ENCODE assay signal across 17 cellular contexts in genomic region chr18:26579941-26580618, GRCh38. TPM values are rescaled to one million over a fixed set of nuclear protein-coding genes. Genes with fewer than 3 reads are reported as not detected.
DNase-seq lines count a peak whose midpoint lies in the region; ATAC-seq lines count a peak whose summit lies in the region.
"Had no signal": no experiment of that assay in that cellular context is flagged by ENCODE, and none has a peak within 500 bp of the region (broad histone marks: within the 10 kb centered on the region; RNA-seq: fewer than 3 reads in every experiment).

No MANE protein-coding gene starts in this region.

- peak; percentile 21 for DNase-seq in NCI-H510A treated with DMSO at 0.1 percent for 48 hours (lab: John Stamatoyannopoulos, UW)
- DNase-seq in NCI-H510A (lab: John Stamatoyannopoulos, UW) = no peak
- DNase-seq in SW480 (ENCODE audit: low spot score) = peak; percentile 22
- DNase-seq in kidney tubule cell (ENCODE audit: low spot score) = peak; percentile 72
- DNase-seq in ureter (ENCODE audit: low spot score) = peak; percentile 54
- DNase-seq in GM03348 (ENCODE audit: low spot score) = no peak
- DNase-seq in UCSD-AML1 (lab: John Stamatoyannopoulos, UW; ENCODE audit: unreplicated experiment) = no peak
- DNase-seq: activated CD4-positive, alpha-beta T cell treated with anti-CD3 and anti-CD28 coated beads, Interleukin-2, amount 50 U/mL, for 1 hour; activated T-cell treated with anti-CD3 and anti-CD28 coated beads, Interleukin-2, amount 50 U/mL, for 48 hours; CD4-positive, CD25-positive, alpha-beta regulatory T cell; heart right ventricle; Kasumi-1; kidney; spleen; stimulated activated naive CD8-positive, alpha-beta T cell treated with anti-CD3 and anti-CD28 coated beads, Interleukin-15, Interleukin-2, amounts not matched to agents 100 U/mL and 50 U/mL, for 24 hours had no signal

- no peak for ATAC-seq in GM18909 (IDR thresholded peaks at IDR 0.05; ENCODE audit: poor library complexity, unreplicated experiment)
- ATAC-seq: GM12878; heart right ventricle; stimulated activated naive CD8-positive, alpha-beta T cell treated with anti-CD3 and anti-CD28 coated beads, Interleukin-15, Interleukin-2, amounts not matched to agents 100 U/mL and 50 U/mL, for 24 hours had no signal

RNA-seq across cellular contexts. Expression of gene KCTD1, which starts 31.7 kb away (rescaled TPM):
- 17.9 TPM for total RNA-seq in ureter

Comparison
In these comparisons a context has a peak if more than half of its experiments do, and no peak if none do; other contexts are left out.
1. DNase-seq: peak in NCI-H510A treated with DMSO at 0.1 percent for 48 hours (single experiment), SW480 (single experiment), kidney tubule cell (single experiment) and ureter (single experiment); none in NCI-H510A (single experiment), GM03348 (single experiment) and UCSD-AML1 (single experiment).